ENCODE assay signal across 21 cellular contexts in genomic region chr9:18006591-18006990, GRCh38.
DNase-seq lines count a peak whose midpoint lies in the region; ATAC-seq, FAIRE-seq and TF ChIP-seq lines count a peak whose summit lies in the region.
"Had no signal": no experiment of that assay in that cellular context is flagged by ENCODE, and none has a peak within 500 bp of the region (broad histone marks: within the 10 kb centered on the region; RNA-seq: fewer than 3 reads in every experiment).

No MANE protein-coding gene starts in this region.

- TF ChIP-seq EP300 in A549 (IDR thresholded peaks at IDR 0.05): no peak

- H3K4me1 ChIP-seq in A549: no peaks in the 10 kb centered on the region
- H3K4me1 ChIP-seq: BE2C; BLaER1 treated with 17β-estradiol and CSF1 and Interleukin-3, amounts not matched to agents 10 nM and 100 nM; HAP-1 had no signal

- peak; percentile 61 for FAIRE-seq in A549 (lab: Jason Lieb, UNC)
- FAIRE-seq in D721Med (lab: Jason Lieb, UNC): peak; percentile 74
- peak; percentile 13 for FAIRE-seq in bronchial epithelial cell (lab: Jason Lieb, UNC)
- FAIRE-seq: GM12891, GM18507, H54 had no signal

- no peaks in the 10 kb centered on the region for H3K9me3 ChIP-seq in A549
- H3K9me3 ChIP-seq: BE2C; BLaER1 treated with 17β-estradiol and CSF1 and Interleukin-3, amounts not matched to agents 10 nM and 100 nM; HAP-1 had no signal

- no peaks in the 10 kb centered on the region for H3K36me3 ChIP-seq in bronchial epithelial cell (ENCODE audit: control insufficient read depth, insufficient read depth, low read length)
- H3K36me3 ChIP-seq: BE2C; BLaER1 treated with 17β-estradiol and CSF1 and Interleukin-3, amounts not matched to agents 10 nM and 100 nM; HAP-1 had no signal

- TF ChIP-seq RAD21 in A549 (conservative IDR thresholded peaks at IDR 0.05 in 1 of 2, IDR thresholded peaks at IDR 0.05 in 1 of 2): no peak

- 10% methylated on average over 4 of the region's 4 CpGs for WGBS in A549 (ENCODE audit: missing lambda C conversion rate)

- H3K4me3 ChIP-seq in A549: no peak overlapping the region
- no peak overlapping the region for H3K4me3 ChIP-seq in bronchial epithelial cell (ENCODE audit: low read depth, low read length)
- H3K4me3 ChIP-seq: BLaER1 treated with 17β-estradiol and CSF1 and Interleukin-3, amounts not matched to agents 10 nM and 100 nM; GM23338; HAP-1 had no signal

- CTCF ChIA-PET in A549 (lab: Yijun Ruan, JAX): interaction anchor here (0.7 kb wide), 1 partner anchor 250 kb away, joined by 4 read pairs; no protein-coding TSS in a partner anchor

- no peak for DNase-seq in A549 (ENCODE audit: low read depth in 1 of 2, low spot score in 1 of 2)
- no peak for DNase-seq in D721Med (ENCODE audit: insufficient read length, low spot score)
- DNase-seq in bronchial epithelial cell (ENCODE audit: low read depth): no peak
- no peak for DNase-seq in NCI-H526 treated with DMSO at 0.1 percent for 48 hours (lab: John Stamatoyannopoulos, UW)
- no peak for DNase-seq in iPS-NIHi11 (ENCODE audit: low spot score)
- no peak for DNase-seq in activated T-cell treated with anti-CD3 and anti-CD28 coated beads for 4 hours
- DNase-seq: ACHN; AML-193; BE2C; CD4-positive, alpha-beta T cell; CD8-positive, alpha-beta memory T cell; DMS53; DMS79 treated with DMSO at 0.1 percent for 48 hours; GF-D8; HFFc6 had no signal

- TF ChIP-seq CTCF in A549 (IDR thresholded peaks at IDR 0.05) (no peak), D721Med (IDR thresholded peaks at IDR 0.05; ENCODE audit: insufficient read depth, missing control alignments) (no peak), bronchial epithelial cell (IDR thresholded peaks at IDR 0.05; ENCODE audit: insufficient read depth, low read length, severe bottlenecking) (no peak)

- H3K27me3 ChIP-seq in bronchial epithelial cell (ENCODE audit: control insufficient read depth, insufficient read depth, low read length): no peaks in the 10 kb centered on the region
- H3K27me3 ChIP-seq: BE2C; BLaER1 treated with 17β-estradiol and CSF1 and Interleukin-3, amounts not matched to agents 10 nM and 100 nM had no signal

- POLR2A ChIA-PET in A549 (lab: Yijun Ruan, JAX): no interaction called here

- TF ChIP-seq POLR2A in A549 (IDR thresholded peaks at IDR 0.05; ENCODE audit: low read length): no peak

- ATAC-seq in A549: no peak
- ATAC-seq: GM23338 had no signal

- no peak overlapping the region for H3K4me2 ChIP-seq in A549
- H3K4me2 ChIP-seq: BLaER1 treated with 17β-estradiol and CSF1 and Interleukin-3, amounts not matched to agents 10 nM and 100 nM; GM23338 had no signal

- H3K27ac ChIP-seq in A549: no peak overlapping the region
- H3K27ac ChIP-seq: BLaER1 treated with 17β-estradiol and CSF1 and Interleukin-3, amounts not matched to agents 10 nM and 100 nM had no signal

TF ChIP-seq in A549, 52 proteins besides CTCF, POLR2A, EP300 and RAD21:
- TF ChIP-seq RFX5 (IDR thresholded peaks at IDR 0.05) (no peak), BHLHE40 (IDR thresholded peaks at IDR 0.05; ENCODE audit: low read depth, low read length) (no peak), HDAC2 (IDR thresholded peaks at IDR 0.05) (no peak), EHF (CRISPR knock-in tag; IDR thresholded peaks at IDR 0.05) (no peak), NFE2L2 (conservative IDR thresholded peaks at IDR 0.05; ENCODE audit: low read length) (no peak), TP53 (CRISPR knock-in tag; IDR thresholded peaks at IDR 0.05) (no peak), USF2 (IDR thresholded peaks at IDR 0.05) (no peak), FOSB (CRISPR knock-in tag; IDR thresholded peaks at IDR 0.05) (no peak), HES2 (IDR thresholded peaks at IDR 0.05) (no peak), CBX8 (IDR thresholded peaks at IDR 0.05) (no peak), CHD4 (IDR thresholded peaks at IDR 0.05; ENCODE audit: borderline replicate concordance) (no peak), RARB (CRISPR knock-in tag; IDR thresholded peaks at IDR 0.05) (no peak), KDM1A (IDR thresholded peaks at IDR 0.05; ENCODE audit: low read depth) (no peak), HOXB5 (CRISPR knock-in tag; IDR thresholded peaks at IDR 0.05) (no peak), HMGXB4 (CRISPR knock-in tag; IDR thresholded peaks at IDR 0.05; ENCODE audit: borderline replicate concordance) (no peak), MAZ (IDR thresholded peaks at IDR 0.05; ENCODE audit: borderline replicate concordance, low read depth, low read length) (no peak), CEBPB (IDR thresholded peaks at IDR 0.05) (no peak), RCOR1 (IDR thresholded peaks at IDR 0.05; ENCODE audit: low read depth, low read length) (no peak), ZC3H11A (IDR thresholded peaks at IDR 0.05) (no peak), ZFP36 (IDR thresholded peaks at IDR 0.05; ENCODE audit: borderline replicate concordance, partially characterized antibody) (no peak)
